ENCODE assay signal across 14 cellular contexts in genomic region chr10:34766256-34766580, GRCh38. TPM values are rescaled to one million over a fixed set of nuclear protein-coding genes. Genes with fewer than 3 reads are reported as not detected.
DNase-seq lines count a peak whose midpoint lies in the region; ATAC-seq and TF ChIP-seq lines count a peak whose summit lies in the region.
"Had no signal": no experiment of that assay in that cellular context is flagged by ENCODE, and none has a peak within 500 bp of the region (broad histone marks: within the 10 kb centered on the region; RNA-seq: fewer than 3 reads in every experiment).

No MANE protein-coding gene starts in this region.

- TF ChIP-seq CTCF in endodermal cell (conservative IDR thresholded peaks at IDR 0.05) (no peak), osteocyte (IDR thresholded peaks at IDR 0.05) (no peak), upper lobe of left lung (IDR thresholded peaks at IDR 0.05) (no peak)

- POLR2A ChIA-PET in CD8-positive, alpha-beta memory T cell (lab: Charles Lee): no interaction called here

- no peak overlapping the region for H3K4me3 ChIP-seq in endodermal cell (ENCODE audit: low read length)
- no peak overlapping the region for H3K4me3 ChIP-seq in CD8-positive, alpha-beta memory T cell (ENCODE audit: low read length)
- H3K4me3 ChIP-seq in upper lobe of left lung: no peak overlapping the region
- H3K4me3 ChIP-seq: testis had no signal

- H3K27ac Mint-ChIP-seq in endodermal cell (peak overlapping the region; percentile 72), osteocyte (ENCODE audit: unreplicated experiment) (peak overlapping the region; percentile 43)
- H3K27ac Mint-ChIP-seq in CD8-positive, alpha-beta memory T cell: peak overlapping the region in 1 of 8 donors; percentile 15
- no peak overlapping the region for H3K27ac Mint-ChIP-seq in activated naive CD4-positive, alpha-beta T cell treated with anti-CD3 and anti-CD28 coated beads, Interleukin-2, amount 10 ng/mL, durations not matched to agents 7 days and 5 days
- H3K27ac Mint-ChIP-seq: activated naive CD4-positive, alpha-beta T cell treated with anti-CD3 and anti-CD28 coated beads, Interleukin-2, amount 50 U/mL, for 24 hours; memory B cell had no signal

- TF ChIP-seq EP300 in upper lobe of left lung (IDR thresholded peaks at IDR 0.05): no peak

- H3K36me3 ChIP-seq in endodermal cell (ENCODE audit: control insufficient read depth, insufficient read depth, low read length): no peaks in the 10 kb centered on the region
- H3K36me3 ChIP-seq in CD8-positive, alpha-beta memory T cell (ENCODE audit: insufficient read depth, low read length): no peaks in the 10 kb centered on the region
- H3K36me3 ChIP-seq in upper lobe of left lung: no peaks in the 10 kb centered on the region

- CTCF ChIA-PET in CD8-positive, alpha-beta memory T cell (lab: Charles Lee): no interaction called here
- CTCF ChIA-PET in activated naive CD4-positive, alpha-beta T cell treated with anti-CD3 and anti-CD28 coated beads, Interleukin-2, amount 10 ng/mL, durations not matched to agents 7 days and 5 days (lab: Charles Lee): no interaction called here

- 83 to 88% methylated on average over 1 to 2 of the region's 2 CpGs for WGBS in endodermal cell (ENCODE audit: insufficient coverage in 1 of 2, insufficient read length in 1 of 2), 2 experiments
- WGBS in upper lobe of left lung, 2 donors: 38 to 43% methylated on average over 2 of the region's 2 CpGs

- TF ChIP-seq POLR2A in upper lobe of left lung (IDR thresholded peaks at IDR 0.05): no peak

- H3K36me3 Mint-ChIP-seq in endodermal cell (ENCODE audit: low read depth): no peaks in the 10 kb centered on the region
- H3K36me3 Mint-ChIP-seq in osteocyte (ENCODE audit: unreplicated experiment): peaks cover 2% of the 10 kb centered on the region
- H3K36me3 Mint-ChIP-seq in CD8-positive, alpha-beta memory T cell: no peaks in the 10 kb centered on the region
- H3K36me3 Mint-ChIP-seq in activated naive CD4-positive, alpha-beta T cell treated with anti-CD3 and anti-CD28 coated beads, Interleukin-2, amount 10 ng/mL, durations not matched to agents 7 days and 5 days: no peaks in the 10 kb centered on the region
- H3K36me3 Mint-ChIP-seq: activated naive CD4-positive, alpha-beta T cell treated with anti-CD3 and anti-CD28 coated beads, Interleukin-2, amount 50 U/mL, for 24 hours; memory B cell had no signal

- H3K27ac ChIP-seq in endodermal cell (ENCODE audit: low read depth, low read length): peak overlapping the region; percentile 50
- H3K27ac ChIP-seq in CD8-positive, alpha-beta memory T cell (ENCODE audit: low read depth, low read length): no peak overlapping the region
- H3K27ac ChIP-seq in upper lobe of left lung: no peak overlapping the region
- H3K27ac ChIP-seq: testis had no signal

- no peaks in the 10 kb centered on the region for H3K9me3 Mint-ChIP-seq in endodermal cell
- no peaks in the 10 kb centered on the region for H3K9me3 Mint-ChIP-seq in osteocyte (ENCODE audit: unreplicated experiment)
- peaks cover 0 to 2% (median 0%) of the 10 kb centered on the region in 5 donors for H3K9me3 Mint-ChIP-seq in CD8-positive, alpha-beta memory T cell
- no peaks in the 10 kb centered on the region for H3K9me3 Mint-ChIP-seq in activated naive CD4-positive, alpha-beta T cell treated with anti-CD3 and anti-CD28 coated beads, Interleukin-2, amount 10 ng/mL, durations not matched to agents 7 days and 5 days
- H3K9me3 Mint-ChIP-seq: activated naive CD4-positive, alpha-beta T cell treated with anti-CD3 and anti-CD28 coated beads, Interleukin-2, amount 50 U/mL, for 24 hours had no signal

- H3K9me3 ChIP-seq in endodermal cell (ENCODE audit: control insufficient read depth, low read length) (no peaks in the 10 kb centered on the region), upper lobe of left lung (no peaks in the 10 kb centered on the region)
- H3K9me3 ChIP-seq in CD8-positive, alpha-beta memory T cell (ENCODE audit: low read length): no peaks in the 10 kb centered on the region
- H3K9me3 ChIP-seq: testis had no signal

- DNase-seq in NCI-H2029 (lab: John Stamatoyannopoulos, UW) (peak; percentile 57), NCI-H2029 treated with DMSO at 0.1 percent for 48 hours (lab: John Stamatoyannopoulos, UW) (no peak), NCI-H2171 treated with DMSO at 0.1 percent for 48 hours (lab: John Stamatoyannopoulos, UW) (peak; percentile 82), endodermal cell (no peak), osteocyte (ENCODE audit: extremely low spot score, unreplicated experiment) (no peak), upper lobe of left lung (no peak)
- no peak for DNase-seq in CD8-positive, alpha-beta memory T cell
- DNase-seq in activated naive CD4-positive, alpha-beta T cell treated with anti-CD3 and anti-CD28 coated beads, Interleukin-2, amount 10 ng/mL, durations not matched to agents 7 days and 5 days: no peak
- DNase-seq: COR-L47, nucleus accumbens, testis had no signal

- ATAC-seq in upper lobe of left lung (ENCODE audit: low FRiP score in 2 of 2): no peak
- ATAC-seq: HCT116 had no signal

- no peaks in the 10 kb centered on the region for H3K27me3 Mint-ChIP-seq in endodermal cell (ENCODE audit: insufficient read depth)
- H3K27me3 Mint-ChIP-seq in osteocyte (ENCODE audit: unreplicated experiment): no peaks in the 10 kb centered on the region
- H3K27me3 Mint-ChIP-seq in CD8-positive, alpha-beta memory T cell: peaks cover 4 to 9% of the 10 kb centered on the region in 2 donors
- H3K27me3 Mint-ChIP-seq in activated naive CD4-positive, alpha-beta T cell treated with anti-CD3 and anti-CD28 coated beads, Interleukin-2, amount 10 ng/mL, durations not matched to agents 7 days and 5 days: peaks cover 6% of the 10 kb centered on the region

- H3K4me3 Mint-ChIP-seq in endodermal cell (no peak overlapping the region), osteocyte (ENCODE audit: unreplicated experiment) (no peak overlapping the region)
- H3K4me3 Mint-ChIP-seq in CD8-positive, alpha-beta memory T cell: no peak overlapping the region
- H3K4me3 Mint-ChIP-seq in activated naive CD4-positive, alpha-beta T cell treated with anti-CD3 and anti-CD28 coated beads, Interleukin-2, amount 10 ng/mL, durations not matched to agents 7 days and 5 days: no peak overlapping the region
- H3K4me3 Mint-ChIP-seq: activated naive CD4-positive, alpha-beta T cell treated with anti-CD3 and anti-CD28 coated beads, Interleukin-2, amount 50 U/mL, for 24 hours; memory B cell had no signal

- H3K9ac ChIP-seq in endodermal cell (ENCODE audit: extremely low read depth, low read length, poor library complexity, severe bottlenecking): no peak overlapping the region

- H3K4me1 ChIP-seq in endodermal cell (ENCODE audit: control insufficient read depth, insufficient read depth, low read length) (peaks cover 33% of the 10 kb centered on the region), upper lobe of left lung (peaks cover 22 to 37% (median 32%) of the 10 kb centered on the region in 4 donors)
- H3K4me1 ChIP-seq in CD8-positive, alpha-beta memory T cell (ENCODE audit: insufficient read depth, low read length): no peaks in the 10 kb centered on the region
- H3K4me1 ChIP-seq: testis had no signal

- H3K27me3 ChIP-seq in endodermal cell (ENCODE audit: control insufficient read depth, insufficient read depth, low read length, poor library complexity, severe bottlenecking): no peaks in the 10 kb centered on the region
- H3K27me3 ChIP-seq in CD8-positive, alpha-beta memory T cell (ENCODE audit: insufficient read depth, low read length, poor library complexity, severe bottlenecking): no peaks in the 10 kb centered on the region
- no peaks in the 10 kb centered on the region for H3K27me3 ChIP-seq in upper lobe of left lung
- H3K27me3 ChIP-seq: testis had no signal

- H3K4me1 Mint-ChIP-seq in endodermal cell: peaks cover 73% of the 10 kb centered on the region
- H3K4me1 Mint-ChIP-seq in osteocyte (ENCODE audit: unreplicated experiment): peaks cover 50% of the 10 kb centered on the region
- no peaks in the 10 kb centered on the region for H3K4me1 Mint-ChIP-seq in CD8-positive, alpha-beta memory T cell
- no peaks in the 10 kb centered on the region for H3K4me1 Mint-ChIP-seq in activated naive CD4-positive, alpha-beta T cell treated with anti-CD3 and anti-CD28 coated beads, Interleukin-2, amount 10 ng/mL, durations not matched to agents 7 days and 5 days
- H3K4me1 Mint-ChIP-seq: activated naive CD4-positive, alpha-beta T cell treated with anti-CD3 and anti-CD28 coated beads, Interleukin-2, amount 50 U/mL, for 24 hours; memory B cell had no signal

RNA-seq across cellular contexts. Expression of gene PARD3, which starts 48.9 kb away (rescaled TPM):
- 10 to 100 TPM; 59.6 to 74.6 TPM for total RNA-seq in endodermal cell
- 44.8 TPM for polyA plus RNA-seq in endodermal cell (2013, experiment 1 of 2)
- 44.5 TPM for polyA plus RNA-seq in endodermal cell (2013, experiment 2 of 2)
- 37.2 and 38.5 TPM in 2 replicates for total RNA-seq in osteocyte
- under 1 TPM; 0.27 to 0.46 TPM for total RNA-seq in CD8-positive, alpha-beta memory T cell
- polyA plus RNA-seq in CD8-positive, alpha-beta memory T cell: not detected
- 100 to 1,000 TPM in 1 of 6 donors, 10 to 100 TPM in 5; 30.6 to 108 (median 50.6) TPM for total RNA-seq in upper lobe of left lung

Comparison
In these comparisons a context has a peak if more than half of its experiments do, and no peak if none do; other contexts are left out.
1. DNase-seq: peak in NCI-H2029 (single experiment) and NCI-H2171 treated with DMSO at 0.1 percent for 48 hours (single experiment); none in NCI-H2029 treated with DMSO at 0.1 percent for 48 hours (single experiment), endodermal cell (single experiment), osteocyte (single experiment), CD8-positive, alpha-beta memory T cell (0 of 5), activated naive CD4-positive, alpha-beta T cell treated with anti-CD3 and anti-CD28 coated beads, Interleukin-2, amount 10 ng/mL, durations not matched to agents 7 days and 5 days (single experiment) and upper lobe of left lung (0 of 2).
2. RNA of gene PARD3, which starts 48.9 kb away (total RNA-seq): 59.6 to 74.6 TPM in endodermal cell, 30.6 to 108 TPM in upper lobe of left lung and 37.2 to 38.5 TPM in osteocyte; 0.27 to 0.46 TPM in CD8-positive, alpha-beta memory T cell; every median in the first group is over 10 times any median in the second.